In the genomic region with DNA sequence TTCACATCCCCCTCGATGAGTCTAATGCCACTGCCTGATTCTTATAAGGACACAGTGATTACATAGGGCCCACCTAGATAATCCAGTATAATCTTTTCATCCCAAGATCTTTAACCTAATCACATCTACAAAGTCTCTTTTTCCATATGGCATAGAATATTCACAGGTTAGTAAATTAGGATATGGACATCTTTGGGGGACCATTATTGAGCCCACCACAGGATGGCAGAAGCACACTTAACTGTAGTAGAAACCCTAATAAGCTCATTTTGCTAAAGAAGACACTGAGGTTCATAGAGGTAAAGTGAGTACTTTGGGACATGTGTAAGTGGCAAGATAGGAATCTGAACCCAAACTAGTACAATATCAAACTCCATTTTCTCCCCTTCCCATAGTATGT, we compare ENCODE assay signal across 29 cellular contexts.
"Had no signal": no experiment of that assay in that cellular context is flagged by ENCODE, and none has a peak within 500 bp of the region (broad histone marks: within the 10 kb centered on the region; RNA-seq: fewer than 3 reads in every experiment).

No MANE protein-coding gene starts in this region.

- H3K36me3 Mint-ChIP-seq: memory B cell; naive B cell; natural killer cell treated with Interleukin-12 subunit alpha and Interleukin-12 subunit beta and Interleukin-15 and Interleukin-18, amount 100 ng/mL, for 72 hours; stimulated activated naive B cell treated with anti-CD40 and anti-IgM and Interleukin-4, amounts not matched to agents 10 μg/mL and 1 μg/mL and 100 μg/mL, for 72 hours had no signal

- H3K27me3 Mint-ChIP-seq: stimulated activated naive CD8-positive, alpha-beta T cell treated with anti-CD3 and anti-CD28 coated beads, Interleukin-15, Interleukin-2, amounts not matched to agents 100 ng/mL and 50 ng/mL, for 24 hours had no signal

- H3K9me3 ChIP-seq: gastrocnemius medialis, heart left ventricle, mucosa of descending colon, neutrophil, right lobe of liver, thoracic aorta, tibial nerve, upper lobe of left lung had no signal

- ATAC-seq: esophagus mucosa; gastrocnemius medialis; heart left ventricle; left lobe of liver; mucosa of descending colon; natural killer cell treated with Interleukin-12 subunit alpha and Interleukin-12 subunit beta and Interleukin-15 and Interleukin-18, amount 100 ng/mL, for 72 hours; right lobe of liver; stimulated activated naive B cell treated with anti-CD40 and anti-IgM and Interleukin-4, amounts not matched to agents 10 μg/mL and 1 μg/mL and 100 μg/mL, for 72 hours had no signal

- H3K4me1 Mint-ChIP-seq: memory B cell; naive B cell; neural crest cell; stimulated activated naive B cell treated with anti-CD40 and anti-IgM and Interleukin-4, amounts not matched to agents 10 μg/mL and 1 μg/mL and 100 μg/mL, for 72 hours had no signal

- H3K27ac Mint-ChIP-seq: memory B cell; naive B cell; natural killer cell treated with Interleukin-12 subunit alpha and Interleukin-12 subunit beta and Interleukin-15 and Interleukin-18, amount 100 ng/mL, for 72 hours; progenitor cell of endocrine pancreas; stimulated activated naive B cell treated with anti-CD40 and anti-IgM and Interleukin-4, amounts not matched to agents 10 μg/mL and 1 μg/mL and 100 μg/mL, for 72 hours; stimulated activated naive CD8-positive, alpha-beta T cell treated with anti-CD3 and anti-CD28 coated beads, Interleukin-15, Interleukin-2, amounts not matched to agents 100 ng/mL and 50 ng/mL, for 24 hours had no signal

- H3K27me3 ChIP-seq: dorsolateral prefrontal cortex, gastrocnemius medialis, neutrophil, right lobe of liver, tibial nerve, upper lobe of left lung had no signal

- FAIRE-seq: kidney, small intestine, urothelium cell line had no signal

- H3K4me3 Mint-ChIP-seq: memory B cell; naive B cell; natural killer cell treated with Interleukin-12 subunit alpha and Interleukin-12 subunit beta and Interleukin-15 and Interleukin-18, amount 100 ng/mL, for 72 hours; neural crest cell; stimulated activated naive B cell treated with anti-CD40 and anti-IgM and Interleukin-4, amounts not matched to agents 10 μg/mL and 1 μg/mL and 100 μg/mL, for 72 hours; stimulated activated naive CD8-positive, alpha-beta T cell treated with anti-CD3 and anti-CD28 coated beads, Interleukin-15, Interleukin-2, amounts not matched to agents 100 ng/mL and 50 ng/mL, for 24 hours had no signal

- H3K4me1 ChIP-seq: gastrocnemius medialis, heart left ventricle, parathyroid adenoma, right lobe of liver, upper lobe of left lung had no signal

- H3K9me3 Mint-ChIP-seq: neural crest cell had no signal

- H3K27ac ChIP-seq: epithelial cell of prostate, gastrocnemius medialis, heart left ventricle, hepatocyte, neutrophil, parathyroid adenoma, right lobe of liver, thoracic aorta, tibial nerve, upper lobe of left lung had no signal

- H3K36me3 ChIP-seq: gastrocnemius medialis, heart left ventricle, neutrophil, right lobe of liver, thoracic aorta, tibial nerve, upper lobe of left lung had no signal

- DNase-seq: dorsolateral prefrontal cortex; effector CD4-positive, alpha-beta T cell; foreskin fibroblast; gastrocnemius medialis; heart left ventricle; kidney; mucosa of descending colon; naive B cell; right lobe of liver; small intestine; stimulated activated CD4-positive, alpha-beta T cell treated with anti-CD3 and anti-CD28 coated beads, Interleukin-15, amount 100 ng/mL, for 24 hours; stimulated activated CD4-positive, alpha-beta T cell treated with anti-CD3 and anti-CD28 coated beads, Interleukin-2, amount 100 ng/mL, for 48 hours; stimulated activated naive B cell treated with anti-CD40 and anti-IgM and Interleukin-4, amounts not matched to agents 10 μg/mL and 1 μg/mL and 100 μg/mL, for 72 hours; upper lobe of left lung had no signal

- H3K4me3 ChIP-seq: dorsolateral prefrontal cortex, gastrocnemius medialis, heart left ventricle, hepatocyte, lung, mucosa of descending colon, right lobe of liver, thoracic aorta, tibial nerve, upper lobe of left lung had no signal
